ENCODE assay signal across 14 cellular contexts in the genomic region with DNA sequence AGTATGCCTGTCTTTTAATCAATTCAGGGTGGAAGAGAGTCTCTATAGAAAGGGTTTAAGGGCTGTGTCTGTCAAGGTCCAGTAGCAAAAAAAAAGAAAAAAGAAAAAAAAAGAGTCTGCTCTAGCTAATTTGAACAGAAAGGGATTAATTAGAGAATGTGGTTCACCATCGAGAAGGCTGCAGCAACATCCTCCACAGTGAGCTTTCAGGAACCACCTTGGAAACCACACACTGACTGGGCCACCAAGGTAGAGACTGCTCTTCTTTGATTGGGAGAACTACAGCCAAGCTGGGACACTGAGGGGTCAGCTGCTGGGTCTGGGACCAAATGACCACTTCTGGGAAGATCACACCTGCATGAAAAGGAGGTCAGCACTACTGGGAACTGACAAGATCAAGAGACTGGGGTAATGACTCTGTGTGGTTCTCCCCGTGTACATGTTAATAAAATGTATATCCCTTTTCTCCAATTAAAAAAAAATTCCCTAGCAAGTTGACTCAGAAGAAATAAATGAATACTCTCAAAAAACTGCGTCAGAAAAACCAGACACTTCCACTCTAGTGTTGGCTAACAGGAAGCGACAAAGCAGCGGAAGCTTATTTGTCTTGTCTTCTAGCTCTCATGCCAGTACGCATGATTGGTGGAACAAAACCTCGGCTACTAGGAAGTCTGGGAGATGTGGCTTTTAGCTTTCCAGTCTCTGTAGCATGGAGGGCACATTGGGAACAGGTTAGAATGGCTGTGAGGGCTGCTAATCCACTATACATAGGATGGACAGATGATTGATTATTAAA.
DNase-seq lines count a peak whose midpoint lies in the region; ATAC-seq and TF ChIP-seq lines count a peak whose summit lies in the region.
"Had no signal": no experiment of that assay in that cellular context is flagged by ENCODE, and none has a peak within 500 bp of the region (broad histone marks: within the 10 kb centered on the region; RNA-seq: fewer than 3 reads in every experiment).

No MANE protein-coding gene starts in this region.

- H3K36me3 ChIP-seq in brain microvascular endothelial cell (replicated peaks), result no peaks in the 10 kb centered on the region

- no peaks in the 10 kb centered on the region for H3K27me3 Mint-ChIP-seq in nephron progenitor cell (ENCODE audit: low read depth, poor library complexity)

- TF ChIP-seq CTCF in brain microvascular endothelial cell (IDR thresholded peaks at IDR 0.05; ENCODE audit: low read depth, low read length, missing control alignments) (no peak), nephron progenitor cell (IDR thresholded peaks at IDR 0.05) (no peak), GM20000 (IDR thresholded peaks at IDR 0.05; ENCODE audit: extremely low read depth, missing control alignments) (no peak)

- H3K36me3 Mint-ChIP-seq in nephron progenitor cell (ENCODE audit: low read depth), result peaks cover 7% of the 10 kb centered on the region

- no peak overlapping the region for H3K4me3 Mint-ChIP-seq in nephron progenitor cell

- no peak overlapping the region for H3K4me3 ChIP-seq in brain microvascular endothelial cell (ENCODE audit: low read depth, low read length)
- H3K4me3 ChIP-seq: psoas muscle, testis had no signal

- H3K27ac Mint-ChIP-seq in nephron progenitor cell, result peak overlapping the region; percentile 57

- peak overlapping the region; percentile 76 for H3K27ac ChIP-seq in brain microvascular endothelial cell
- H3K27ac ChIP-seq: psoas muscle, testis had no signal

- in situ Hi-C loops in brain microvascular endothelial cell (cut with HindIII; ENCODE audit: low pct_ligation_motif_present, low sequenced_read_pairs), result no loop called here

- no peaks in the 10 kb centered on the region for H3K27me3 ChIP-seq in brain microvascular endothelial cell (replicated peaks)
- H3K27me3 ChIP-seq: testis had no signal

- DNase-seq in CD1c-positive myeloid dendritic cell (ENCODE audit: extremely low spot score) (peak; percentile 66), brain microvascular endothelial cell (peak; percentile 84), nephron progenitor cell (no peak), GM20000 (ENCODE audit: low spot score) (no peak)
- no peak for DNase-seq in activated CD4-positive, alpha-beta T cell treated with anti-CD3 and anti-CD28 coated beads for 48 hours
- DNase-seq: glutamatergic neuron, psoas muscle, T-helper 9 cell, testis had no signal

- ATAC-seq in HG02981 (IDR thresholded peaks at IDR 0.05; ENCODE audit: unreplicated experiment) (peak; percentile 57), GM21737 (IDR thresholded peaks at IDR 0.05; ENCODE audit: unreplicated experiment) (no peak), GM19395 (IDR thresholded peaks at IDR 0.05; ENCODE audit: unreplicated experiment) (no peak)
- ATAC-seq: HCT116, Panc1, psoas muscle had no signal

- H3K9me3 Mint-ChIP-seq in nephron progenitor cell, result peaks cover 9% of the 10 kb centered on the region

- H3K4me1 Mint-ChIP-seq in nephron progenitor cell, result no peaks in the 10 kb centered on the region

Comparison
In these comparisons a context has a peak if more than half of its experiments do, and no peak if none do; other contexts are left out.
1. DNase-seq: peak in CD1c-positive myeloid dendritic cell (single experiment) and brain microvascular endothelial cell (single experiment); none in nephron progenitor cell (single experiment), GM20000 (single experiment) and activated CD4-positive, alpha-beta T cell treated with anti-CD3 and anti-CD28 coated beads for 48 hours (single experiment).